Comparison of ENCODE assay signal across 8 cellular contexts in genomic region chr2:24489942-24490673, GRCh38. TPM values are rescaled to one million over a fixed set of nuclear protein-coding genes. Genes with fewer than 3 reads are reported as not detected.
DNase-seq lines count a peak whose midpoint lies in the region; ATAC-seq and TF ChIP-seq lines count a peak whose summit lies in the region.

No MANE protein-coding gene starts in this region.

- peak overlapping the region; percentile 88 for H3K27ac Mint-ChIP-seq in activated naive CD8-positive, alpha-beta T cell treated with anti-CD3 and anti-CD28 coated beads, Interleukin-2, amount 10 ng/mL, durations not matched to agents 7 days and 5 days

- ATAC-seq in DND-41 (ENCODE audit: insufficient read depth, low read depth), result no peak
- ATAC-seq in activated naive CD8-positive, alpha-beta T cell treated with anti-CD3 and anti-CD28 coated beads, Interleukin-2, amount 10 ng/mL, durations not matched to agents 7 days and 5 days (ENCODE audit: low read depth), result no peak
- no peak for ATAC-seq in GM21529 (IDR thresholded peaks at IDR 0.05; ENCODE audit: unreplicated experiment)

- peak overlapping the region; percentile 76 for H3K9ac ChIP-seq in DND-41 (ENCODE audit: low read depth, low read length)

- POLR2A ChIA-PET in activated naive CD8-positive, alpha-beta T cell treated with anti-CD3 and anti-CD28 coated beads, Interleukin-2, amount 10 ng/mL, durations not matched to agents 7 days and 5 days (lab: Charles Lee), result interaction anchor here (0.7 to 2.5 kb wide), 3 partner anchors 26 to 303 kb away, joined by 3 to 12 read pairs (median 4); partner anchors contain the start of genes CENPO and PTRHD1

- H3K27ac ChIP-seq in DND-41 (ENCODE audit: low read length) (peak overlapping the region; percentile 76), spleen (peak overlapping the region; percentile 76 to 97 (median 96))

- no peaks in the 10 kb centered on the region for H3K36me3 Mint-ChIP-seq in activated naive CD8-positive, alpha-beta T cell treated with anti-CD3 and anti-CD28 coated beads, Interleukin-2, amount 10 ng/mL, durations not matched to agents 7 days and 5 days

- peak overlapping the region; percentile 64 for H3K4me2 ChIP-seq in DND-41 (ENCODE audit: insufficient read depth, low read length)

- H3K4me1 Mint-ChIP-seq in activated naive CD8-positive, alpha-beta T cell treated with anti-CD3 and anti-CD28 coated beads, Interleukin-2, amount 10 ng/mL, durations not matched to agents 7 days and 5 days, result peaks cover 30% of the 10 kb centered on the region

- no peaks in the 10 kb centered on the region for H3K27me3 Mint-ChIP-seq in activated naive CD8-positive, alpha-beta T cell treated with anti-CD3 and anti-CD28 coated beads, Interleukin-2, amount 10 ng/mL, durations not matched to agents 7 days and 5 days

- TF ChIP-seq POLR2A in spleen (IDR thresholded peaks at IDR 0.05), result no peak

- peaks cover 33% of the 10 kb centered on the region for H3K79me2 ChIP-seq in DND-41 (ENCODE audit: insufficient read depth, low read length)

- H3K9me3 ChIP-seq in DND-41 (ENCODE audit: insufficient read depth, low read length, severe bottlenecking) (no peaks in the 10 kb centered on the region), spleen (no peaks in the 10 kb centered on the region)

- no peak for DNase-seq in DND-41
- peak; percentile 9 for DNase-seq in Jurkat, Clone E6-1 (ENCODE audit: low read depth, low spot score)
- no peak for DNase-seq in activated naive CD8-positive, alpha-beta T cell treated with anti-CD3 and anti-CD28 coated beads, Interleukin-2, amount 10 ng/mL, durations not matched to agents 7 days and 5 days
- DNase-seq in iPS-NIHi11 (ENCODE audit: low spot score), result peak; percentile 24
- DNase-seq in spleen, result no peak
- DNase-seq in NCI-H187 (lab: John Stamatoyannopoulos, UW), result no peak
- DNase-seq in SIG-M5 treated with dmso at 0.1 percent for 504 hours (lab: John Stamatoyannopoulos, UW; ENCODE audit: unreplicated experiment), result no peak

- H3K36me3 ChIP-seq in DND-41 (ENCODE audit: insufficient read depth, low read length), result no peaks in the 10 kb centered on the region
- H3K36me3 ChIP-seq in spleen, result no peaks in the 10 kb centered on the region

- H3K4me3 Mint-ChIP-seq in activated naive CD8-positive, alpha-beta T cell treated with anti-CD3 and anti-CD28 coated beads, Interleukin-2, amount 10 ng/mL, durations not matched to agents 7 days and 5 days, result peak overlapping the region; percentile 90

- H3K9me3 Mint-ChIP-seq in activated naive CD8-positive, alpha-beta T cell treated with anti-CD3 and anti-CD28 coated beads, Interleukin-2, amount 10 ng/mL, durations not matched to agents 7 days and 5 days, result no peaks in the 10 kb centered on the region

- 34 to 42% (median 42%) methylated on average over 18 to 19 of the region's 19 CpGs for WGBS in spleen, 5 donors

- intact Hi-C loops in spleen (cut with DNase I; ENCODE audit: low total_unique reads), result no loop called here

- no peak for TF ChIP-seq CTCF in DND-41 (IDR thresholded peaks at IDR 0.05; ENCODE audit: borderline replicate concordance, extremely low read depth, low read length, poor library complexity, severe bottlenecking)
- no peak for TF ChIP-seq CTCF in spleen (IDR thresholded peaks at IDR 0.05 in 8 of 11, conservative IDR thresholded peaks at IDR 0.05 in 3 of 11)

- H2AFZ ChIP-seq in DND-41 (ENCODE audit: low read depth, low read length), result peak overlapping the region; percentile 91

- peaks cover 44% of the 10 kb centered on the region for H3K4me1 ChIP-seq in DND-41 (ENCODE audit: insufficient read depth, low read length)
- peaks cover 18 to 49% (median 40%) of the 10 kb centered on the region in 6 donors for H3K4me1 ChIP-seq in spleen

- peaks cover 20% of the 10 kb centered on the region; the same call in 1 of the 2 replicates for H4K20me1 ChIP-seq in DND-41 (ENCODE audit: insufficient read depth, low read length)

- H3K27me3 ChIP-seq in DND-41 (ENCODE audit: insufficient read depth, low read length, poor library complexity), result no peaks in the 10 kb centered on the region
- H3K27me3 ChIP-seq in spleen (replicated peaks in 1 of 7), result no peaks in the 10 kb centered on the region

- H3K4me3 ChIP-seq in DND-41 (ENCODE audit: low read depth in 1 of 2, low read length in 2 of 2) (peak overlapping the region; percentile 55 to 91; a peak in 3 of 4 replicates), spleen (peak overlapping the region; percentile 28 to 96 (median 71))
- peak overlapping the region; percentile 62 for H3K4me3 ChIP-seq in Jurkat, Clone E6-1 (ENCODE audit: low read length)

RNA-seq across cellular contexts. Expression of gene NCOA1, which starts 0.9 kb away (rescaled TPM):
- polyA plus RNA-seq in Jurkat, Clone E6-1 (2012; ENCODE audit: insufficient read depth, insufficient read length), result 10.0 TPM
- 10 to 100 TPM; 23.6 to 24.7 TPM for total RNA-seq in activated naive CD8-positive, alpha-beta T cell treated with anti-CD3 and anti-CD28 coated beads, Interleukin-2, amount 10 ng/mL, durations not matched to agents 7 days and 5 days
- total RNA-seq in spleen, result 10 to 100 TPM; 47.0 to 73.6 (median 60.3) TPM
- 1 to 10 TPM; 4.4 to 6.6 (median 5.3) TPM for polyA plus RNA-seq in spleen

Comparison
In these comparisons a context has a peak if more than half of its experiments do, and no peak if none do; other contexts are left out.
1. DNase-seq: peak in Jurkat, Clone E6-1 (single experiment) and iPS-NIHi11 (single experiment); none in DND-41 (single experiment), activated naive CD8-positive, alpha-beta T cell treated with anti-CD3 and anti-CD28 coated beads, Interleukin-2, amount 10 ng/mL, durations not matched to agents 7 days and 5 days (single experiment), spleen (single experiment), NCI-H187 (0 of 2) and SIG-M5 treated with dmso at 0.1 percent for 504 hours (single experiment).
2. Peak in every context shown above with its lines, with median percentiles within 50 percentile points of each other: H3K4me3 ChIP-seq.